28 cellular contexts compared by ENCODE assay signal in genomic region chr6:11515773-11516172, GRCh38.
"Had no signal": no experiment of that assay in that cellular context is flagged by ENCODE, and none has a peak within 500 bp of the region (broad histone marks: within the 10 kb centered on the region; RNA-seq: fewer than 3 reads in every experiment).

No MANE protein-coding gene starts in this region.

- H3K27me3 ChIP-seq: heart right ventricle, right lobe of liver, testis, tibial artery had no signal

- H3K79me2 ChIP-seq: parathyroid adenoma had no signal

- H3K36me3 Mint-ChIP-seq: natural killer cell, type B pancreatic cell had no signal

- H3K4me1 Mint-ChIP-seq: natural killer cell had no signal

- FAIRE-seq: endometrium, islet of Langerhans, small intestine had no signal

- H3K27me3 Mint-ChIP-seq: memory B cell had no signal

- H3K9me3 ChIP-seq: testis had no signal

- DNase-seq: cortex of kidney; effector memory CD8-positive, alpha-beta T cell; erythroblast; esophagus squamous epithelium; foreskin melanocyte; glutamatergic neuron; heart right ventricle; hippocampal formation; kidney glomerular epithelial cell; left colon; natural killer cell; right lobe of liver; small intestine; stimulated activated CD4-positive, alpha-beta T cell treated with anti-CD3 and anti-CD28 coated beads, Interleukin-12 subunit alpha, Interleukin-12 subunit beta, amount 100 ng/mL, for 4 hours; stimulated activated CD4-positive, alpha-beta T cell treated with anti-CD3 and anti-CD28 coated beads, Interleukin-1b, Interleukin-23, amount 100 ng/mL, for 48 hours; stimulated activated CD4-positive, alpha-beta T cell treated with anti-CD3 and anti-CD28 coated beads, Interleukin-4, amount 100 ng/mL, for 1 hour; stimulated activated CD8-positive, alpha-beta memory T cell treated with anti-CD3 and anti-CD28 coated beads, Interleukin-4, amount 100 ng/mL, for 48 hours; stimulated activated naive CD8-positive, alpha-beta T cell treated with anti-CD3 and anti-CD28 coated beads, Interleukin-15, Interleukin-2, amounts not matched to agents 100 U/mL and 50 U/mL, for 24 hours; substantia nigra; testis; tibial artery had no signal

- H3K36me3 ChIP-seq: esophagus squamous epithelium, heart right ventricle, right lobe of liver had no signal

- H3K4me1 ChIP-seq: esophagus squamous epithelium, parathyroid adenoma, right lobe of liver, testis, tibial artery had no signal

- H3K4me3 Mint-ChIP-seq: effector memory CD8-positive, alpha-beta T cell; memory B cell; natural killer cell; type B pancreatic cell had no signal

- H3K27ac Mint-ChIP-seq: effector memory CD8-positive, alpha-beta T cell; natural killer cell; progenitor cell of endocrine pancreas; type B pancreatic cell had no signal

- H3K27ac ChIP-seq: esophagus squamous epithelium, heart right ventricle, parathyroid adenoma, right lobe of liver, testis, tibial artery had no signal

- H2AFZ ChIP-seq: parathyroid adenoma had no signal

- ATAC-seq: effector memory CD8-positive, alpha-beta T cell; heart right ventricle; left colon; natural killer cell; stimulated activated naive CD8-positive, alpha-beta T cell treated with anti-CD3 and anti-CD28 coated beads, Interleukin-15, Interleukin-2, amounts not matched to agents 100 U/mL and 50 U/mL, for 24 hours had no signal

- H3K4me3 ChIP-seq: esophagus squamous epithelium, heart right ventricle, lung, right lobe of liver, testis, tibial artery had no signal

- H3K9ac ChIP-seq: parathyroid adenoma had no signal
